36 cellular contexts compared by ENCODE assay signal in the genomic region with DNA sequence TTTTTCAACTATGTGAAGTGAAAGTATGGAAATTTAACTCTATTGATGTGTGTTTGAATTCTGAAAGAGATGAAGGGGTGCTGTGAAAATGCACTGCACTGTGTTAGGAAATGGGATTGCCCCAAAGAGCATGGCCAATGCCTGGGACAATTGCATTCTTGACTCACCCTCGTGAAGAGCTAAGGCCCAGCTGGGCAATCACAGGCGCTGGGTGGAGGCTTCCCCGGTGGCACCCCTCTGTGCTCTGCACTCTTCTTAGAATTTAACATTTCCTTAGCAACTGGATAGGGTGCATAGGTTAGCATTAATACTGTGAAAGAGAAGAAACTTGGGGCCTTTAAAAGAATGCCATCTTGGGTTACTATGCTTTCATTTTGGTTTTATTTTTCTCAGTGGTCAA.
"Had no signal": no experiment of that assay in that cellular context is flagged by ENCODE, and none has a peak within 500 bp of the region (broad histone marks: within the 10 kb centered on the region; RNA-seq: fewer than 3 reads in every experiment).

No MANE protein-coding gene starts in this region.

- H3K27ac Mint-ChIP-seq: activated CD4-positive, alpha-beta memory T cell treated with anti-CD3 and anti-CD28 coated beads, Interleukin-2, amount 10 ng/mL, durations not matched to agents 7 days and 5 days; activated CD4-positive, alpha-beta T cell treated with anti-CD3 and anti-CD28 coated beads for 36 hours; activated CD4-positive, alpha-beta T cell treated with anti-CD3 and anti-CD28 coated beads, Interleukin-2, amount 10 ng/mL, durations not matched to agents 7 days and 5 days; activated CD8-positive, alpha-beta memory T cell treated with anti-CD3 and anti-CD28 coated beads, Interleukin-2, amount 10 ng/mL, durations not matched to agents 7 days and 5 days; activated CD8-positive, alpha-beta T cell treated with anti-CD3 and anti-CD28 coated beads, Interleukin-2, amount 10 ng/mL, durations not matched to agents 7 days and 5 days; activated naive CD4-positive, alpha-beta T cell treated with anti-CD3 and anti-CD28 coated beads, Interleukin-2, amount 10 ng/mL, durations not matched to agents 7 days and 5 days; activated naive CD4-positive, alpha-beta T cell treated with anti-CD3 and anti-CD28 coated beads, Interleukin-2, amount 50 U/mL, for 24 hours; activated naive CD8-positive, alpha-beta T cell; activated naive CD8-positive, alpha-beta T cell treated with anti-CD3 and anti-CD28 coated beads, Interleukin-2, amount 10 ng/mL, durations not matched to agents 7 days and 5 days; activated T-cell treated with anti-CD3 and anti-CD28 coated beads, Interleukin-2, amount 50 U/mL, for 24 hours; activated T-helper 2 cell treated with anti-CD3 and anti-CD28 coated beads, Interferon-gamma antibody, Interleukin-2, Interleukin-4, amounts not matched to agents 10 μg/mL and 5 μg/mL and 100 μg/mL, durations not matched to agents 14 hours and 24 hours and 36 hours; brain; T-helper 1 cell treated with Interleukin-12 subunit alpha and Interleukin-12 subunit beta and Interleukin-4 antibody, amounts not matched to agents 30 μg/mL and 1 μg/mL, for 36 hours; T-helper 2 cell treated with Interferon-gamma antibody and Interleukin-4, amounts not matched to agents 5 μg/mL and 100 μg/mL, for 36 hours had no signal

- H3K9me3 ChIP-seq: adrenal gland, ascending aorta had no signal

- H3K36me3 Mint-ChIP-seq: activated CD8-positive, alpha-beta memory T cell treated with anti-CD3 and anti-CD28 coated beads, Interleukin-2, amount 10 ng/mL, durations not matched to agents 7 days and 5 days; activated naive CD4-positive, alpha-beta T cell treated with anti-CD3 and anti-CD28 coated beads, Interleukin-2, amount 10 ng/mL, durations not matched to agents 7 days and 5 days; activated naive CD4-positive, alpha-beta T cell treated with anti-CD3 and anti-CD28 coated beads, Interleukin-2, amount 50 U/mL, for 24 hours; activated naive CD8-positive, alpha-beta T cell; activated naive CD8-positive, alpha-beta T cell treated with anti-CD3 and anti-CD28 coated beads, Interleukin-2, amount 10 ng/mL, durations not matched to agents 7 days and 5 days had no signal

- DNase-seq: activated CD4-positive, alpha-beta memory T cell treated with anti-CD3 and anti-CD28 coated beads, Interleukin-2, amount 10 ng/mL, durations not matched to agents 7 days and 5 days; activated CD4-positive, alpha-beta T cell treated with anti-CD3 and anti-CD28 coated beads for 1 hour; activated CD4-positive, alpha-beta T cell treated with anti-CD3 and anti-CD28 coated beads for 36 hours; activated CD4-positive, alpha-beta T cell treated with anti-CD3 and anti-CD28 coated beads for 48 hours; activated CD4-positive, alpha-beta T cell treated with anti-CD3 and anti-CD28 coated beads, Interleukin-2, amount 10 ng/mL, durations not matched to agents 7 days and 5 days; activated CD4-positive, alpha-beta T cell treated with anti-CD3 and anti-CD28 coated beads, Interleukin-2, amount 50 U/mL, for 48 hours; activated CD4-positive, CD25-positive, alpha-beta regulatory T cell; activated CD8-positive, alpha-beta memory T cell treated with anti-CD3 and anti-CD28 coated beads for 24 hours; activated CD8-positive, alpha-beta memory T cell treated with anti-CD3 and anti-CD28 coated beads, Interleukin-2, amount 10 ng/mL, durations not matched to agents 7 days and 5 days; activated CD8-positive, alpha-beta memory T cell treated with anti-CD3 and anti-CD28 coated beads, Interleukin-2, amount 50 U/mL, for 48 hours; activated CD8-positive, alpha-beta T cell treated with anti-CD3 and anti-CD28 coated beads, Interleukin-2, amount 10 ng/mL, durations not matched to agents 7 days and 5 days; activated effector memory CD4-positive, alpha-beta T cell treated with Interleukin-2 at 50 U/mL for 16 hours; activated gamma-delta T cell; activated naive CD4-positive, alpha-beta T cell treated with anti-CD3 and anti-CD28 coated beads, Interleukin-2, amount 10 ng/mL, durations not matched to agents 7 days and 5 days; activated naive CD4-positive, alpha-beta T cell treated with Interleukin-2 at 50 U/mL for 16 hours; activated naive CD8-positive, alpha-beta T cell treated with anti-CD3 and anti-CD28 coated beads, Interleukin-2, amount 10 ng/mL, durations not matched to agents 7 days and 5 days; activated T-cell treated with anti-CD3 and anti-CD28 coated beads, Interleukin-2, amount 50 U/mL, for 24 hours; activated T-cell treated with anti-CD3 and anti-CD28 coated beads, Interleukin-2, amount 50 U/mL, for 48 hours; adrenal gland; amniotic stem cell; caudate nucleus; cerebellar nuclear complex; T-helper 1 cell; T-helper 2 cell; T-helper 9 cell had no signal

- H3K4me1 Mint-ChIP-seq: activated CD4-positive, alpha-beta memory T cell treated with anti-CD3 and anti-CD28 coated beads, Interleukin-2, amount 10 ng/mL, durations not matched to agents 7 days and 5 days; activated CD4-positive, alpha-beta T cell treated with anti-CD3 and anti-CD28 coated beads for 36 hours; activated CD4-positive, alpha-beta T cell treated with anti-CD3 and anti-CD28 coated beads, Interleukin-2, amount 10 ng/mL, durations not matched to agents 7 days and 5 days; activated CD8-positive, alpha-beta memory T cell treated with anti-CD3 and anti-CD28 coated beads, Interleukin-2, amount 10 ng/mL, durations not matched to agents 7 days and 5 days; activated naive CD4-positive, alpha-beta T cell treated with anti-CD3 and anti-CD28 coated beads, Interleukin-2, amount 10 ng/mL, durations not matched to agents 7 days and 5 days; activated naive CD4-positive, alpha-beta T cell treated with anti-CD3 and anti-CD28 coated beads, Interleukin-2, amount 50 U/mL, for 24 hours; activated naive CD8-positive, alpha-beta T cell treated with anti-CD3 and anti-CD28 coated beads, Interleukin-2, amount 10 ng/mL, durations not matched to agents 7 days and 5 days; central memory CD8-positive, alpha-beta T cell had no signal

- H3K27me3 Mint-ChIP-seq: activated CD4-positive, alpha-beta memory T cell treated with anti-CD3 and anti-CD28 coated beads, Interleukin-2, amount 10 ng/mL, durations not matched to agents 7 days and 5 days; activated CD4-positive, alpha-beta T cell treated with anti-CD3 and anti-CD28 coated beads for 36 hours; activated CD4-positive, alpha-beta T cell treated with anti-CD3 and anti-CD28 coated beads, Interleukin-2, amount 10 ng/mL, durations not matched to agents 7 days and 5 days; activated CD8-positive, alpha-beta memory T cell treated with anti-CD3 and anti-CD28 coated beads, Interleukin-2, amount 10 ng/mL, durations not matched to agents 7 days and 5 days; activated naive CD4-positive, alpha-beta T cell treated with anti-CD3 and anti-CD28 coated beads, Interleukin-2, amount 10 ng/mL, durations not matched to agents 7 days and 5 days; activated naive CD4-positive, alpha-beta T cell treated with anti-CD3 and anti-CD28 coated beads, Interleukin-2, amount 50 U/mL, for 24 hours; activated naive CD8-positive, alpha-beta T cell; activated T-cell treated with anti-CD3 and anti-CD28 coated beads, Interleukin-2, amount 50 U/mL, for 24 hours; central memory CD8-positive, alpha-beta T cell had no signal

- H3K4me1 ChIP-seq: adrenal gland, ascending aorta had no signal

- H3K36me3 ChIP-seq: adrenal gland, ascending aorta had no signal

- H3K27ac ChIP-seq: adrenal gland, ascending aorta, cardiac muscle cell, VCaP had no signal

- H3K9me3 Mint-ChIP-seq: activated CD4-positive, alpha-beta memory T cell treated with anti-CD3 and anti-CD28 coated beads, Interleukin-2, amount 10 ng/mL, durations not matched to agents 7 days and 5 days; activated CD4-positive, alpha-beta T cell treated with anti-CD3 and anti-CD28 coated beads, Interleukin-2, amount 10 ng/mL, durations not matched to agents 7 days and 5 days; activated naive CD4-positive, alpha-beta T cell treated with anti-CD3 and anti-CD28 coated beads, Interleukin-2, amount 10 ng/mL, durations not matched to agents 7 days and 5 days; activated naive CD4-positive, alpha-beta T cell treated with anti-CD3 and anti-CD28 coated beads, Interleukin-2, amount 50 U/mL, for 24 hours; activated naive CD8-positive, alpha-beta T cell treated with anti-CD3 and anti-CD28 coated beads, Interleukin-2, amount 10 ng/mL, durations not matched to agents 7 days and 5 days; activated T-cell treated with anti-CD3 and anti-CD28 coated beads, Interleukin-2, amount 50 U/mL, for 24 hours; activated T-helper 2 cell treated with anti-CD3 and anti-CD28 coated beads, Interferon-gamma antibody, Interleukin-2, Interleukin-4, amounts not matched to agents 10 μg/mL and 5 μg/mL and 100 μg/mL, durations not matched to agents 14 hours and 24 hours and 36 hours; T-helper 1 cell treated with Interleukin-12 subunit alpha and Interleukin-12 subunit beta and Interleukin-4 antibody, amounts not matched to agents 30 μg/mL and 1 μg/mL, for 36 hours; T-helper 2 cell treated with Interferon-gamma antibody and Interleukin-4, amounts not matched to agents 5 μg/mL and 100 μg/mL, for 36 hours had no signal

- H3K4me3 ChIP-seq: adrenal gland, ascending aorta, cardiac muscle cell had no signal

- H3K27me3 ChIP-seq: adrenal gland, ascending aorta, cardiac muscle cell had no signal

- H3K4me3 Mint-ChIP-seq: activated CD4-positive, alpha-beta memory T cell treated with anti-CD3 and anti-CD28 coated beads, Interleukin-2, amount 10 ng/mL, durations not matched to agents 7 days and 5 days; activated CD4-positive, alpha-beta T cell treated with anti-CD3 and anti-CD28 coated beads for 36 hours; activated CD4-positive, alpha-beta T cell treated with anti-CD3 and anti-CD28 coated beads, Interleukin-2, amount 10 ng/mL, durations not matched to agents 7 days and 5 days; activated CD8-positive, alpha-beta memory T cell treated with anti-CD3 and anti-CD28 coated beads, Interleukin-2, amount 10 ng/mL, durations not matched to agents 7 days and 5 days; activated CD8-positive, alpha-beta T cell treated with anti-CD3 and anti-CD28 coated beads, Interleukin-2, amount 10 ng/mL, durations not matched to agents 7 days and 5 days; activated naive CD4-positive, alpha-beta T cell treated with anti-CD3 and anti-CD28 coated beads, Interleukin-2, amount 10 ng/mL, durations not matched to agents 7 days and 5 days; activated naive CD4-positive, alpha-beta T cell treated with anti-CD3 and anti-CD28 coated beads, Interleukin-2, amount 50 U/mL, for 24 hours; activated naive CD8-positive, alpha-beta T cell; activated naive CD8-positive, alpha-beta T cell treated with anti-CD3 and anti-CD28 coated beads, Interleukin-2, amount 10 ng/mL, durations not matched to agents 7 days and 5 days; activated T-cell treated with anti-CD3 and anti-CD28 coated beads, Interleukin-2, amount 50 U/mL, for 24 hours; brain; central memory CD8-positive, alpha-beta T cell; T-helper 1 cell treated with Interleukin-12 subunit alpha and Interleukin-12 subunit beta and Interleukin-4 antibody, amounts not matched to agents 30 μg/mL and 1 μg/mL, for 36 hours; T-helper 2 cell treated with Interferon-gamma antibody and Interleukin-4, amounts not matched to agents 5 μg/mL and 100 μg/mL, for 36 hours had no signal

- ATAC-seq: activated CD4-positive, alpha-beta T cell treated with anti-CD3 and anti-CD28 coated beads for 36 hours; activated CD4-positive, CD25-positive, alpha-beta regulatory T cell treated with anti-CD3 and anti-CD28 coated beads, Interleukin-2, amount 50 U/mL, for 24 hours; activated CD8-positive, alpha-beta memory T cell treated with anti-CD3 and anti-CD28 coated beads, Interleukin-2, amount 10 ng/mL, durations not matched to agents 7 days and 5 days; activated CD8-positive, alpha-beta T cell treated with anti-CD3 and anti-CD28 coated beads, Interleukin-2, amount 10 ng/mL, durations not matched to agents 7 days and 5 days had no signal
